ENCODE assay signal across 17 cellular contexts in genomic region chr2:70710276-70710675, GRCh38. TPM values are rescaled to one million over a fixed set of nuclear protein-coding genes. Genes with fewer than 3 reads are reported as not detected.
DNase-seq lines count a peak whose midpoint lies in the region; ATAC-seq and TF ChIP-seq lines count a peak whose summit lies in the region.
"Had no signal": no experiment of that assay in that cellular context is flagged by ENCODE, and none has a peak within 500 bp of the region (broad histone marks: within the 10 kb centered on the region; RNA-seq: fewer than 3 reads in every experiment).

No MANE protein-coding gene starts in this region.

- H3K36me3 Mint-ChIP-seq in brain, result peaks cover 51% of the 10 kb centered on the region
- H3K36me3 Mint-ChIP-seq in CD4-positive, alpha-beta memory T cell, result no peaks in the 10 kb centered on the region

- H3K9ac ChIP-seq in HUES64 (ENCODE audit: low read depth, low read length), result no peak overlapping the region

- DNase-seq in left lung (no peak), right atrium auricular region (ENCODE audit: low spot score) (no peak), UCSD-AML1 (lab: John Stamatoyannopoulos, UW; ENCODE audit: unreplicated experiment) (no peak), dermis blood vessel endothelial cell (no peak)
- DNase-seq in CD4-positive, alpha-beta memory T cell, result no peak
- DNase-seq: AML-193, DMS79 treated with DMSO at 0.1 percent for 48 hours, KBM-7, MV-4-11, NCI-H1694 treated with DMSO at 0.1 percent for 48 hours, NCI-H774, SHP77 had no signal

- no peaks in the 10 kb centered on the region for H3K27me3 ChIP-seq in HUES64 (ENCODE audit: insufficient read depth, low read length)
- H3K27me3 ChIP-seq in left lung, result no peaks in the 10 kb centered on the region
- no peaks in the 10 kb centered on the region for H3K27me3 ChIP-seq in right atrium auricular region
- H3K27me3 ChIP-seq in CD4-positive, alpha-beta memory T cell (ENCODE audit: insufficient read depth, low read length), result no peaks in the 10 kb centered on the region

- H3K4me1 Mint-ChIP-seq in brain, result peaks cover 42% of the 10 kb centered on the region
- H3K4me1 Mint-ChIP-seq in CD4-positive, alpha-beta memory T cell, result no peaks in the 10 kb centered on the region

- ATAC-seq in left lung, result peak; percentile 10

- H3K4me3 Mint-ChIP-seq in brain, result no peak overlapping the region
- H3K4me3 Mint-ChIP-seq in CD4-positive, alpha-beta memory T cell, result no peak overlapping the region

- H3K4me3 ChIP-seq in HUES64 (ENCODE audit: low read length) (no peak overlapping the region), left lung (no peak overlapping the region), right atrium auricular region (no peak overlapping the region)
- no peak overlapping the region for H3K4me3 ChIP-seq in CD4-positive, alpha-beta memory T cell (ENCODE audit: low read length in 2 of 2)
- H3K4me3 ChIP-seq: SK-N-MC had no signal

- H3K4me1 ChIP-seq in HUES64 (ENCODE audit: insufficient read depth, low read length), result peaks cover 28% of the 10 kb centered on the region
- H3K4me1 ChIP-seq in left lung, result no peaks in the 10 kb centered on the region
- H3K4me1 ChIP-seq in right atrium auricular region, result no peaks in the 10 kb centered on the region
- H3K4me1 ChIP-seq in CD4-positive, alpha-beta memory T cell (ENCODE audit: insufficient read depth, low read length), result no peaks in the 10 kb centered on the region

- TF ChIP-seq CTCF in brain (conservative IDR thresholded peaks at IDR 0.05) (no peak), left lung (IDR thresholded peaks at IDR 0.05) (no peak), right atrium auricular region (IDR thresholded peaks at IDR 0.05) (no peak)

- peak overlapping the region; percentile 43 to 88 (median 65) for H3K27ac Mint-ChIP-seq in brain
- H3K27ac Mint-ChIP-seq in CD4-positive, alpha-beta memory T cell, result no peak overlapping the region

- CTCF ChIA-PET in CD4-positive, alpha-beta memory T cell (lab: Charles Lee; ENCODE audit: partially characterized antibody), result no interaction called here

- no peaks in the 10 kb centered on the region for H3K9me3 Mint-ChIP-seq in brain
- H3K9me3 Mint-ChIP-seq in CD4-positive, alpha-beta memory T cell, result no peaks in the 10 kb centered on the region

- H3K36me3 ChIP-seq in HUES64 (ENCODE audit: insufficient read depth, low read length) (peaks cover 47% of the 10 kb centered on the region), left lung (no peaks in the 10 kb centered on the region), right atrium auricular region (no peaks in the 10 kb centered on the region)
- no peaks in the 10 kb centered on the region for H3K36me3 ChIP-seq in CD4-positive, alpha-beta memory T cell (ENCODE audit: insufficient read depth, low read length)

- POLR2A ChIA-PET in CD4-positive, alpha-beta memory T cell (lab: Charles Lee; ENCODE audit: partially characterized antibody), result no interaction called here

- no peaks in the 10 kb centered on the region for H3K27me3 Mint-ChIP-seq in brain
- H3K27me3 Mint-ChIP-seq in CD4-positive, alpha-beta memory T cell, result peaks cover 0 to 2% of the 10 kb centered on the region in 2 donors

- 52% methylated on average over 3 of the region's 3 CpGs for WGBS in HUES64

- H3K27ac ChIP-seq in HUES64 (ENCODE audit: low read depth, low read length), result peak overlapping the region; percentile 39; the same call in 1 of the 2 replicates
- peak overlapping the region in 1 of 2 donors; percentile 28 for H3K27ac ChIP-seq in left lung
- no peak overlapping the region for H3K27ac ChIP-seq in right atrium auricular region
- H3K27ac ChIP-seq in CD4-positive, alpha-beta memory T cell (ENCODE audit: low read depth, low read length), result no peak overlapping the region
- H3K27ac ChIP-seq: C4-2B, SK-N-MC had no signal

- intact Hi-C loops in left lung (cut with DNase I), result no loop called here
- intact Hi-C loops in CD4-positive, alpha-beta memory T cell (cut with micrococcal nuclease), result no loop called here

- no peaks in the 10 kb centered on the region for H3K9me3 ChIP-seq in HUES64 (ENCODE audit: insufficient read depth, low read depth, low read length)
- no peaks in the 10 kb centered on the region for H3K9me3 ChIP-seq in left lung
- H3K9me3 ChIP-seq in right atrium auricular region, result no peaks in the 10 kb centered on the region
- H3K9me3 ChIP-seq in CD4-positive, alpha-beta memory T cell (ENCODE audit: control insufficient read depth in 1 of 2, low read length in 2 of 2), result no peaks in the 10 kb centered on the region

RNA-seq across cellular contexts. Expression of gene ADD2, which starts 57.7 kb away (rescaled TPM):
- polyA plus RNA-seq in HUES64 (2013, experiment 1 of 2), result 84.4 TPM
- polyA plus RNA-seq in HUES64 (2013, experiment 2 of 2), result 88.1 TPM
- polyA plus RNA-seq in brain (ENCODE audit: insufficient read depth, low read depth, low replicate concordance), result 67.0 TPM
- 10 to 100 TPM in 1 of 2 donors, under 1 TPM in 1; 0.92 to 12.2 TPM for total RNA-seq in left lung
- 1 to 10 TPM; 1.1 to 1.4 TPM for total RNA-seq in right atrium auricular region
- total RNA-seq in dermis blood vessel endothelial cell, result 4.6 and 13.3 TPM in 2 replicates
- total RNA-seq in CD4-positive, alpha-beta memory T cell, result 1 to 10 TPM in 1 of 2 experiments, under 1 TPM in 1; 0.94 to 1.1 TPM
- under 1 TPM in 1 of 2 donors, not detected in 1; 0.41 TPM for polyA plus RNA-seq in CD4-positive, alpha-beta memory T cell
- total RNA-seq: RPMI7951 had no signal

Comparison
In these comparisons a context has a peak if more than half of its experiments do, and no peak if none do; other contexts are left out.
1. H3K27ac Mint-ChIP-seq: peak in brain (5 of 5); none in CD4-positive, alpha-beta memory T cell (0 of 7).